ENCODE assay signal across 8 cellular contexts in the genomic region with DNA sequence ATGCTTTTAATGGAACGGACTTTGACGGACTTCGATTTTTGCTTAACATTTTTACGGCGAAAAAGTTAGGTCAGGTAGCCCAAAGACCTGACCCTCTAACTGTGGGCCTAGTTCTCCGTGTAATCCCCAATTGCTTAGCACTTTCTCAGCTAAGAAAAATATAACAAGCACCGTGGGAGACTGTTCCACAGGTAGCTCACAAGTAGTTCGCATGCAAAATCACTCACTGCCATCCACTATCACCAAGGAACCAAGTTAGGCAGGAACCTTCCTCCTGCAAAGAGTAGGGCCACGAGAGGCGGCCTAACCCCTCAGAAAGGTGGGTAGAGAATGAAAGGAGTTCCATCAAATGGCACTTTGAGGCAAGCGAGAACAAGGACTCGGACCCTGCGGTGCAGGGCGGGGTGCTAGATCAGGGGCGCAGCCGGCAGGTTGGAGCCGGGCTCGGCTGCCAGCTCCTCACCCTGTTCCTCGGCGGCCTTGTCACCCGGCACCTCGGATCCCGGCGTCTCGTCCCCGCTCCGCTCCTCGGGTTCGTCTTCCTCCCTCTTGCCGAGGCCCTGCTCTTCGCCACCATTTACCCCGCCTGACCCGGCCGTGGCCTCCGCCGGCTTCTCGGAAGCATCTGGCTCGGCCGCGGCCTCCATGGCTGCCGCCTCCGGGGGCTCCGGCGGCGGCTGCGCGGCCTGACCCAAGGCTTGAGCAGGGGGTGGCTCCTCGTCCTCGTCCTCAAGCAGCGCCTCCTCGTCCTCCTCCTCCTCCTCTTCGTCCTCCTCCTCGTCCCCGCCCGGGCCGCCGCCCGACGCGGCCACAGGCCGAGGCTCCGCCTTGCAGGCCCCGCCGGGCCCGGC. TPM values are rescaled to one million over a fixed set of nuclear protein-coding genes. Genes with fewer than 3 reads are reported as not detected.
A peak's percentile ranks its signal among the peaks of the same experiment; 100 is the strongest.
DNase-seq lines count a peak whose midpoint lies in the region; ATAC-seq and TF ChIP-seq lines count a peak whose summit lies in the region.

No MANE protein-coding gene starts in this region.

- peaks cover 83% of the 10 kb centered on the region for H3K79me2 ChIP-seq in mammary epithelial cell (ENCODE audit: insufficient read depth, low read length)

- H3K27ac ChIP-seq in mammary epithelial cell (ENCODE audit: insufficient read depth, low read depth, low read length) (peak overlapping the region; percentile 82), liver (ENCODE audit: low read depth in 1 of 2, low read length in 2 of 2) (peak overlapping the region; percentile 97), suprapubic skin (peak overlapping the region; percentile 97)

- peak overlapping the region; percentile 93 for H3K4me2 ChIP-seq in mammary epithelial cell (ENCODE audit: insufficient read depth, low read depth, low read length)

- H3K9me3 ChIP-seq in mammary epithelial cell (replicated peaks; ENCODE audit: insufficient read depth, low read length) (no peaks in the 10 kb centered on the region), liver (ENCODE audit: control insufficient read depth in 4 of 4, low read length in 3 of 4) (no peaks in the 10 kb centered on the region), suprapubic skin (no peaks in the 10 kb centered on the region)

- peak overlapping the region; percentile 89 to 96 (median 90) for H3K4me3 ChIP-seq in mammary epithelial cell (replicated peaks in 1 of 3; ENCODE audit: insufficient read depth in 1 of 3, low read depth in 2 of 3, low read length in 3 of 3)
- peak overlapping the region; percentile 78 to 96 (median 87) for H3K4me3 ChIP-seq in liver (ENCODE audit: low read depth in 1 of 3, low read length in 3 of 3)
- H3K4me3 ChIP-seq in suprapubic skin = peak overlapping the region; percentile 95

- no peak for TF ChIP-seq POLR2A in suprapubic skin (IDR thresholded peaks at IDR 0.05)

- no TSS peak for BruUV-seq in mammary epithelial cell (replicated peaks; lab: Mats Ljungman, UMichigan)

- peaks cover 22% of the 10 kb centered on the region for H3K36me3 ChIP-seq in mammary epithelial cell (ENCODE audit: insufficient read depth, low read length)
- peaks cover 13 to 26% (median 23%) of the 10 kb centered on the region in 4 donors for H3K36me3 ChIP-seq in liver (ENCODE audit: control insufficient read depth in 4 of 4, insufficient read depth in 3 of 4, low read depth in 1 of 4, low read length in 3 of 4)
- peaks cover 28% of the 10 kb centered on the region for H3K36me3 ChIP-seq in suprapubic skin

- DNase-seq in activated CD4-positive, alpha-beta T cell treated with anti-CD3 and anti-CD28 coated beads for 48 hours = peak; percentile 37
- no peak for DNase-seq in activated CD4-positive, alpha-beta T cell treated with anti-CD3 and anti-CD28 coated beads, Interleukin-2, amount 50 U/mL, for 1 hour
- DNase-seq in KBM-7 = peak; percentile 14
- DNase-seq in mammary epithelial cell = no peak
- peak in 1 of 2 donors; percentile 73 for DNase-seq in suprapubic skin (ENCODE audit: low spot score in 2 of 2)
- no peak for DNase-seq in DMS153 (lab: John Stamatoyannopoulos, UW)

- no peak for TF ChIP-seq RAD21 in liver (IDR thresholded peaks at IDR 0.05)

- H3K4me1 ChIP-seq in mammary epithelial cell (ENCODE audit: insufficient read depth, low read length) (peaks cover 4% of the 10 kb centered on the region), liver (ENCODE audit: control insufficient read depth in 4 of 4, insufficient read depth in 4 of 4, low read length in 3 of 4) (peaks cover 2 to 40% (median 25%) of the 10 kb centered on the region in 4 donors), suprapubic skin (peaks cover 53% of the 10 kb centered on the region)

- dilution Hi-C loops in mammary epithelial cell (cut with HindIII; ENCODE audit: low sequenced_read_pairs) = no loop called here

- H3K9ac ChIP-seq in mammary epithelial cell (ENCODE audit: insufficient read depth, low read length) = peak overlapping the region; percentile 83
- peak overlapping the region; percentile 63 to 86 for H3K9ac ChIP-seq in liver (ENCODE audit: low read depth in 1 of 2, low read length in 2 of 2)

- in situ Hi-C loops in KBM-7 (cut with MboI; ENCODE audit: low pct_unique_long_range_greater_than_20kb, low sequenced_read_pairs) (no loop called here), mammary epithelial cell (cut with MboI; ENCODE audit: low sequenced_read_pairs in 2 of 2) (no loop called here)

- WGBS in mammary epithelial cell (ENCODE audit: low coverage, missing lambda C conversion rate) = 3% methylated on average over 21 of the region's 65 CpGs
- WGBS in liver = under 1% methylated on average over 65 of the region's 65 CpGs
- under 1% methylated on average over 11 of the region's 65 CpGs for WGBS in suprapubic skin

- peak overlapping the region; percentile 94 for H2AFZ ChIP-seq in mammary epithelial cell (ENCODE audit: low read depth, low read length)

- CTCF ChIA-PET in mammary epithelial cell (lab: Charles Lee; ENCODE audit: low non-redundant PET) = interaction anchor here (0.7 kb wide), 1 partner anchor 8 kb away, joined by 4 read pairs; no protein-coding TSS in a partner anchor

- no peak for TF ChIP-seq EP300 in suprapubic skin (IDR thresholded peaks at IDR 0.05)

- no peaks in the 10 kb centered on the region for H4K20me1 ChIP-seq in mammary epithelial cell (ENCODE audit: insufficient read depth, low read length)

- no peak for ATAC-seq in GM19463 (IDR thresholded peaks at IDR 0.05; ENCODE audit: unreplicated experiment)

- no peak for TF ChIP-seq CTCF in mammary epithelial cell (conservative IDR thresholded peaks at IDR 0.05 in 1 of 2, IDR thresholded peaks at IDR 0.05 in 1 of 2; ENCODE audit: extremely low read depth in 1 of 2, insufficient read depth in 1 of 2, low read depth in 1 of 2, low read length in 2 of 2)
- no peak for TF ChIP-seq CTCF in liver (IDR thresholded peaks at IDR 0.05; ENCODE audit: low read depth, low read length, missing input control)
- no peak for TF ChIP-seq CTCF in suprapubic skin (IDR thresholded peaks at IDR 0.05)

- H3K27me3 ChIP-seq in mammary epithelial cell (ENCODE audit: insufficient read depth, low read length) = no peaks in the 10 kb centered on the region
- H3K27me3 ChIP-seq in liver (ENCODE audit: control insufficient read depth in 4 of 4, insufficient read depth in 4 of 4, low read length in 3 of 4) = no peaks in the 10 kb centered on the region
- H3K27me3 ChIP-seq in suprapubic skin = no peaks in the 10 kb centered on the region

- intact Hi-C loops in mammary epithelial cell (cut with micrococcal nuclease) = loop anchor here (2.0 kb wide), 3 partner anchors 18 to 114 kb away; no protein-coding TSS in a partner anchor

TF ChIP-seq in liver, 16 proteins besides CTCF, POLR2A, EP300 and RAD21:
- TF ChIP-seq, protein P1, sequence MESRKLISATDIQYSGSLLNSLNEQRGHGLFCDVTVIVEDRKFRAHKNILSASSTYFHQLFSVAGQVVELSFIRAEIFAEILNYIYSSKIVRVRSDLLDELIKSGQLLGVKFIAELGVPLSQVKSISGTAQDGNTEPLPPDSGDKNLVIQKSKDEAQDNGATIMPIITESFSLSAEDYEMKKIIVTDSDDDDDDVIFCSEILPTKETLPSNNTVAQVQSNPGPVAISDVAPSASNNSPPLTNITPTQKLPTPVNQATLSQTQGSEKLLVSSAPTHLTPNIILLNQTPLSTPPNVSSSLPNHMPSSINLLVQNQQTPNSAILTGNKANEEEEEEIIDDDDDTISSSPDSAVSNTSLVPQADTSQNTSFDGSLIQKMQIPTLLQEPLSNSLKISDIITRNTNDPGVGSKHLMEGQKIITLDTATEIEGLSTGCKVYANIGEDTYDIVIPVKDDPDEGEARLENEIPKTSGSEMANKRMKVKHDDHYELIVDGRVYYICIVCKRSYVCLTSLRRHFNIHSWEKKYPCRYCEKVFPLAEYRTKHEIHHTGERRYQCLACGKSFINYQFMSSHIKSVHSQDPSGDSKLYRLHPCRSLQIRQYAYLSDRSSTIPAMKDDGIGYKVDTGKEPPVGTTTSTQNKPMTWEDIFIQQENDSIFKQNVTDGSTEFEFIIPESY (IDR thresholded peaks at IDR 0.05) = no peak
- TF ChIP-seq GABPA (IDR thresholded peaks at IDR 0.05 in 1 of 2, conservative IDR thresholded peaks at IDR 0.05 in 1 of 2) = no peak
- TF ChIP-seq FOXA2 (IDR thresholded peaks at IDR 0.05) = no peak
- no peak for TF ChIP-seq JUND (IDR thresholded peaks at IDR 0.05)
- no peak for TF ChIP-seq TAF1 (conservative IDR thresholded peaks at IDR 0.05)
- no peak for TF ChIP-seq NR2F2 (IDR thresholded peaks at IDR 0.05)
- TF ChIP-seq FOXA1 (IDR thresholded peaks at IDR 0.05) = no peak
- no peak for TF ChIP-seq HNF4G (IDR thresholded peaks at IDR 0.05)
- no peak for TF ChIP-seq HNF4A (conservative IDR thresholded peaks at IDR 0.05)

RNA-seq across cellular contexts. Expression of a gene that starts 0.9 kb away (rescaled TPM):
- total RNA-seq in mammary epithelial cell (10 to 100 TPM in 1 of 2 donors, 1 to 10 TPM in 1; 7.7 to 50.4 TPM), liver (10 to 100 TPM; 14.0 to 17.0 TPM), suprapubic skin (10 to 100 TPM; 21.1 to 51.5 (median 33.6) TPM)
- polyA plus RNA-seq in mammary epithelial cell (13.7 TPM), liver (10 to 100 TPM in 1 of 2 donors, 1 to 10 TPM in 1; 1.3 to 12.0 TPM)
- 41.4 TPM for polyA minus RNA-seq in mammary epithelial cell

RNA-seq across cellular contexts. Expression of a gene that starts 1.9 kb away (rescaled TPM):
- 10 to 100 TPM; 25.0 to 29.0 TPM for total RNA-seq in mammary epithelial cell
- polyA plus RNA-seq in mammary epithelial cell = 15.1 TPM
- polyA minus RNA-seq in mammary epithelial cell = 62.3 TPM
- 10 to 100 TPM; 12.0 to 16.1 TPM for total RNA-seq in liver
- 10 to 100 TPM in 1 of 2 donors, 1 to 10 TPM in 1; 10.0 to 14.0 TPM for polyA plus RNA-seq in liver
- 10 to 100 TPM; 16.3 to 42.3 (median 31.7) TPM for total RNA-seq in suprapubic skin

RNA-seq across cellular contexts. Expression of a gene that starts 18.9 kb away (rescaled TPM):
- total RNA-seq in mammary epithelial cell = not detected
- polyA plus RNA-seq in mammary epithelial cell = 0.07 TPM
- not detected for polyA minus RNA-seq in mammary epithelial cell
- total RNA-seq in liver = under 1 TPM in 1 of 2 donors, not detected in 1; 0.19 TPM
- not detected for polyA plus RNA-seq in liver
- total RNA-seq in suprapubic skin = under 1 TPM in 1 of 4 donors, not detected in 3; 0.68 TPM

RNA-seq across cellular contexts. Expression of a gene that starts 19.2 kb away (rescaled TPM):
- 10 to 100 TPM; 30.0 to 44.2 TPM for total RNA-seq in mammary epithelial cell
- polyA plus RNA-seq in mammary epithelial cell = 58.9 TPM
- polyA minus RNA-seq in mammary epithelial cell = 147 TPM
- total RNA-seq in liver = 10 to 100 TPM; 15.1 to 23.0 TPM
- 10 to 100 TPM; 34.5 to 40.0 TPM for polyA plus RNA-seq in liver
- 10 to 100 TPM; 28.9 to 76.3 (median 59.3) TPM for total RNA-seq in suprapubic skin

RNA-seq across cellular contexts. Expression of a gene that starts 27.6 kb away (rescaled TPM):
- total RNA-seq in mammary epithelial cell = 10 to 100 TPM in 1 of 2 donors, 1 to 10 TPM in 1; 6.5 to 16.0 TPM
- 5.9 TPM for polyA plus RNA-seq in mammary epithelial cell
- polyA minus RNA-seq in mammary epithelial cell = 3.8 TPM
- 1 to 10 TPM; 5.9 to 6.4 TPM for total RNA-seq in liver
- polyA plus RNA-seq in liver = 1 to 10 TPM; 1.5 to 2.6 TPM
- 10 to 100 TPM; 10.9 to 32.2 (median 14.3) TPM for total RNA-seq in suprapubic skin

Comparison
In these comparisons a context has a peak if more than half of its experiments do, and no peak if none do; other contexts are left out.
1. DNase-seq: peak in activated CD4-positive, alpha-beta T cell treated with anti-CD3 and anti-CD28 coated beads for 48 hours (single experiment) and KBM-7 (single experiment); none in activated CD4-positive, alpha-beta T cell treated with anti-CD3 and anti-CD28 coated beads, Interleukin-2, amount 50 U/mL, for 1 hour (single experiment), mammary epithelial cell (single experiment) and DMS153 (single experiment).
2. Peak in every context shown above with its lines, with median percentiles within 50 percentile points of each other: H3K27ac ChIP-seq and H3K4me3 ChIP-seq.